1 cellular context compared by ENCODE assay signal in the genomic region with DNA sequence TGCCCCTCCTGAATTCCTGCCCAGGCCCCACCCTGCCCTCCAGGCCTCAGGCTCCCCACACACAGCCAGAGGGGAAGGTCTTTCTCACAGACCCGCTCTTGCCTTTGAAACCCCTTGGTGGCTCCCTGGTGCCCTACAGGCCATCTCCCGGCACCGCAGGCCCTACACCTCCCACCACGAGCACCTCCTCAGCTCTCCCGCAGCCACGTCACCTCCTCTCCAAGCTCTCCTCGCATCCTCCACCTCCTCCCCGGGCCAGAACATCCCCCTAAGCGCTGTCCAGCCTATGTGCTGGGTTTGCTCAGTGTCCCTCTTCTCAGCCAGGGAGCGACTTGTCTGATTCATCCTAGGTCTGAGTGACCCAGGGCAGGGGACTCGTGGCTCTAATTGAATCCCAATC.
TF ChIP-seq lines count a peak whose summit lies in the region.

No MANE protein-coding gene starts in this region.

TF ChIP-seq in GM12878, 131 proteins besides CTCF, POLR2A, EP300 and RAD21 (continued from another document):
- TF ChIP-seq, protein P1, sequence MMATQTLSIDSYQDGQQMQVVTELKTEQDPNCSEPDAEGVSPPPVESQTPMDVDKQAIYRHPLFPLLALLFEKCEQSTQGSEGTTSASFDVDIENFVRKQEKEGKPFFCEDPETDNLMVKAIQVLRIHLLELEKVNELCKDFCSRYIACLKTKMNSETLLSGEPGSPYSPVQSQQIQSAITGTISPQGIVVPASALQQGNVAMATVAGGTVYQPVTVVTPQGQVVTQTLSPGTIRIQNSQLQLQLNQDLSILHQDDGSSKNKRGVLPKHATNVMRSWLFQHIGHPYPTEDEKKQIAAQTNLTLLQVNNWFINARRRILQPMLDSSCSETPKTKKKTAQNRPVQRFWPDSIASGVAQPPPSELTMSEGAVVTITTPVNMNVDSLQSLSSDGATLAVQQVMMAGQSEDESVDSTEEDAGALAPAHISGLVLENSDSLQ (IDR thresholded peaks at IDR 0.05): no peak
- no peak for TF ChIP-seq TAF1 (IDR thresholded peaks at IDR 0.05; ENCODE audit: borderline replicate concordance, low read depth, low read length)
- TF ChIP-seq RFX5 (IDR thresholded peaks at IDR 0.05; ENCODE audit: low read depth, low read length): no peak
- TF ChIP-seq EED (IDR thresholded peaks at IDR 0.05; ENCODE audit: low read depth): no peak
- TF ChIP-seq, protein P2, sequence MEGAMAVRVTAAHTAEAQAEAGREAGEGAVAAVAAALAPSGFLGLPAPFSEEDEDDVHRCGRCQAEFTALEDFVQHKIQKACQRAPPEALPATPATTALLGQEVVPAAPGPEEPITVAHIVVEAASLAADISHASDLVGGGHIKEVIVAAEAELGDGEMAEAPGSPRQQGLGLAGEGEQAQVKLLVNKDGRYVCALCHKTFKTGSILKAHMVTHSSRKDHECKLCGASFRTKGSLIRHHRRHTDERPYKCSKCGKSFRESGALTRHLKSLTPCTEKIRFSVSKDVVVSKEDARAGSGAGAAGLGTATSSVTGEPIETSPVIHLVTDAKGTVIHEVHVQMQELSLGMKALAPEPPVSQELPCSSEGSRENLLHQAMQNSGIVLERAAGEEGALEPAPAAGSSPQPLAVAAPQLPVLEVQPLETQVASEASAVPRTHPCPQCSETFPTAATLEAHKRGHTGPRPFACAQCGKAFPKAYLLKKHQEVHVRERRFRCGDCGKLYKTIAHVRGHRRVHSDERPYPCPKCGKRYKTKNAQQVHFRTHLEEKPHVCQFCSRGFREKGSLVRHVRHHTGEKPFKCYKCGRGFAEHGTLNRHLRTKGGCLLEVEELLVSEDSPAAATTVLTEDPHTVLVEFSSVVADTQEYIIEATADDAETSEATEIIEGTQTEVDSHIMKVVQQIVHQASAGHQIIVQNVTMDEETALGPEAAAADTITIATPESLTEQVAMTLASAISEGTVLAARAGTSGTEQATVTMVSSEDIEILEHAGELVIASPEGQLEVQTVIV (IDR thresholded peaks at IDR 0.05; ENCODE audit: borderline replicate concordance, partially characterized antibody): no peak
- no peak for TF ChIP-seq ETV6 (conservative IDR thresholded peaks at IDR 0.05 in 1 of 2, IDR thresholded peaks at IDR 0.05 in 1 of 2; ENCODE audit: borderline replicate concordance in 1 of 2, low read depth in 1 of 2)
- no peak for TF ChIP-seq ZNF207 (IDR thresholded peaks at IDR 0.05; ENCODE audit: borderline replicate concordance)
- TF ChIP-seq CHD1 (IDR thresholded peaks at IDR 0.05; ENCODE audit: low read depth, low read length): no peak
- no peak for TF ChIP-seq SUZ12 (IDR thresholded peaks at IDR 0.05; ENCODE audit: unreplicated experiment)
- no peak for TF ChIP-seq SREBF1 (IDR thresholded peaks at IDR 0.05; ENCODE audit: low read length)
- no peak for TF ChIP-seq NRF1 (conservative IDR thresholded peaks at IDR 0.05; ENCODE audit: low read depth, low read length)
